ENCODE assay signal across 8 cellular contexts in the genomic region with DNA sequence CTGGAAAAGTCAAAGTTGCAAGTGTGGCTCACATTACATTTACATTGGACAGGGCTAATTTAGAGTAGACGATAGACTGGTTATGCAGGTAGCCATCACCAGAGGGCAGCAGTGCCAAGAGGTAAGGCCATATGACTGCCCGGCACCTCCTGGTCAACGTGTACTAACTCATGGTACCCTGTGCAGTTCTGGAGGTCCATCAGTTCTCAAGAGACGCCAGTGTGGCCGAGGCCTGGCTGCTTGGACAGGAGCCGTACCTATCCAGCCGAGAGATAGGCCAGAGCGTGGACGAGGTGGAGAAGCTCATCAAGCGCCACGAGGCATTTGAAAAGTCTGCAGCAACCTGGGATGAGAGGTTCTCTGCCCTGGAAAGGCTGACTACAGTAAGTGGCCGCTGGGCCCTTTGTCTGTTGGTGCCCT.
DNase-seq lines count a peak whose midpoint lies in the region; ATAC-seq, FAIRE-seq and TF ChIP-seq lines count a peak whose summit lies in the region.

No MANE protein-coding gene starts in this region.

- no peaks in the 10 kb centered on the region for H3K4me1 ChIP-seq in Panc1 (ENCODE audit: control insufficient read depth, insufficient read depth, low read length)
- H3K4me1 ChIP-seq in keratinocyte (ENCODE audit: control insufficient read depth, extremely low read depth, insufficient read depth, low read length) = no peaks in the 10 kb centered on the region

- no peaks in the 10 kb centered on the region for H3K9me1 ChIP-seq in keratinocyte (ENCODE audit: control insufficient read depth, extremely low read depth, insufficient read depth, low read length)

- no peak overlapping the region for H3K9ac ChIP-seq in keratinocyte (ENCODE audit: control insufficient read depth, extremely low read depth, insufficient read depth, low read length)

- H2AFZ ChIP-seq in keratinocyte (ENCODE audit: control insufficient read depth, low read length) = no peak overlapping the region

- no peaks in the 10 kb centered on the region for H3K9me3 ChIP-seq in Panc1 (ENCODE audit: control insufficient read depth, insufficient read depth, low read depth, low read length)
- no peaks in the 10 kb centered on the region for H3K9me3 ChIP-seq in keratinocyte (ENCODE audit: control insufficient read depth, low read depth, low read length)

- H3K27me3 ChIP-seq in Panc1 (ENCODE audit: control insufficient read depth, insufficient read depth, low read length) (no peaks in the 10 kb centered on the region), keratinocyte (ENCODE audit: control insufficient read depth, extremely low read depth, insufficient read depth, low read length) (no peaks in the 10 kb centered on the region)

- DNase-seq in D721Med (ENCODE audit: insufficient read length, low spot score) (peak; percentile 35), Panc1 (ENCODE audit: low read depth, low spot score) (peak; percentile 8), keratinocyte (ENCODE audit: low read depth, low spot score) (no peak), OCI-M2 (lab: John Stamatoyannopoulos, UW; ENCODE audit: unreplicated experiment) (no peak), middle frontal gyrus (ENCODE audit: extremely low spot score, low spot score) (no peak)
- peak in 2 of 3 experiments; percentile 17 to 26 for DNase-seq in stimulated activated CD4-positive, alpha-beta T cell treated with anti-CD3 and anti-CD28 coated beads, TNF-alpha, amount 100 ng/mL, for 24 hours (ENCODE audit: low read depth in 3 of 3)

- ATAC-seq in GM21786 (IDR thresholded peaks at IDR 0.05; ENCODE audit: unreplicated experiment) (peak; percentile 45), Panc1 (peak; percentile 89)

- dilution Hi-C loops in keratinocyte (cut with MboI; ENCODE audit: extremely low pct_ligation_motif_present, low sequenced_read_pairs) = no loop called here

- peaks cover 49% of the 10 kb centered on the region for H3K36me3 ChIP-seq in Panc1 (ENCODE audit: control insufficient read depth, insufficient read depth, low read length)
- peaks cover 45 to 57% of the 10 kb centered on the region in 2 experiments for H3K36me3 ChIP-seq in keratinocyte (ENCODE audit: control insufficient read depth in 2 of 2, extremely low read depth in 1 of 2, insufficient read depth in 2 of 2, low read length in 2 of 2)

- CTCF ChIA-PET in Panc1 (lab: Charles Lee) = interaction anchor here (1.0 kb wide), 1 partner anchor 19 kb away, joined by 3 read pairs; no protein-coding TSS in a partner anchor

- H3K79me2 ChIP-seq in keratinocyte (ENCODE audit: control insufficient read depth, insufficient read depth, low read length) = no peaks in the 10 kb centered on the region

- no peak overlapping the region for H3K4me2 ChIP-seq in keratinocyte (ENCODE audit: control insufficient read depth, extremely low read depth, insufficient read depth, low read depth, low read length)

- H3K27ac ChIP-seq in Panc1 (ENCODE audit: low read length) = no peak overlapping the region
- H3K27ac ChIP-seq in angular gyrus (ENCODE audit: low read depth, low read length) = peak overlapping the region; percentile 64
- no peak overlapping the region for H3K27ac ChIP-seq in keratinocyte (ENCODE audit: control insufficient read depth, insufficient read depth, low read length)

- intact Hi-C loops in Panc1 (cut with micrococcal nuclease; ENCODE audit: unreplicated experiment) = no loop called here

- no TSS peak for BruUV-seq in Panc1 (replicated peaks; lab: Mats Ljungman, UMichigan)

- POLR2A ChIA-PET in Panc1 (lab: Charles Lee) = no interaction called here

- H3K4me3 ChIP-seq in Panc1 (ENCODE audit: low read depth in 2 of 2, low read length in 2 of 2) (no peak overlapping the region), keratinocyte (ENCODE audit: control insufficient read depth in 2 of 3, extremely low read depth in 1 of 3, insufficient read depth in 2 of 3, low read depth in 1 of 3, low read length in 3 of 3) (no peak overlapping the region)

- no peaks in the 10 kb centered on the region for H4K20me1 ChIP-seq in keratinocyte (ENCODE audit: control insufficient read depth, extremely low read depth, insufficient read depth, low read length)

- TF ChIP-seq CTCF in D721Med (IDR thresholded peaks at IDR 0.05; ENCODE audit: insufficient read depth, missing control alignments) (peak; percentile 38), Panc1 (IDR thresholded peaks at IDR 0.05) (peak; percentile 79), keratinocyte (optimal IDR thresholded peaks at IDR 0.05 in 1 of 3, IDR thresholded peaks at IDR 0.05 in 1 of 3, conservative IDR thresholded peaks at IDR 0.05 in 1 of 3; ENCODE audit: extremely low read depth in 1 of 3, insufficient read depth in 2 of 3, low read length in 3 of 3) (peak; percentile 62 to 86 (median 65))

- in situ Hi-C loops in Panc1 (cut with HindIII; ENCODE audit: low pct_unique_long_range_greater_than_20kb, low sequenced_read_pairs) = no loop called here

- FAIRE-seq in D721Med (lab: Jason Lieb, UNC) = no peak
- no peak for FAIRE-seq in keratinocyte (lab: Jason Lieb, UNC)

Comparison
In these comparisons a context has a peak if more than half of its experiments do, and no peak if none do; other contexts are left out.
1. DNase-seq: peak in D721Med (single experiment), Panc1 (single experiment) and stimulated activated CD4-positive, alpha-beta T cell treated with anti-CD3 and anti-CD28 coated beads, TNF-alpha, amount 100 ng/mL, for 24 hours (2 of 3); none in keratinocyte (single experiment), OCI-M2 (single experiment) and middle frontal gyrus (single experiment).
2. Peak in every context shown above with its lines, with median percentiles within 50 percentile points of each other: CTCF ChIP-seq.